1 cellular context compared by ENCODE assay signal in genomic region chr1:151639466-151639865, GRCh38.
TF ChIP-seq lines count a peak whose summit lies in the region.

No MANE protein-coding gene starts in this region.

TF ChIP-seq in GM23338, 12 proteins besides CTCF, POLR2A, EP300 and RAD21 (continued from another document):
- TF ChIP-seq, protein P1, sequence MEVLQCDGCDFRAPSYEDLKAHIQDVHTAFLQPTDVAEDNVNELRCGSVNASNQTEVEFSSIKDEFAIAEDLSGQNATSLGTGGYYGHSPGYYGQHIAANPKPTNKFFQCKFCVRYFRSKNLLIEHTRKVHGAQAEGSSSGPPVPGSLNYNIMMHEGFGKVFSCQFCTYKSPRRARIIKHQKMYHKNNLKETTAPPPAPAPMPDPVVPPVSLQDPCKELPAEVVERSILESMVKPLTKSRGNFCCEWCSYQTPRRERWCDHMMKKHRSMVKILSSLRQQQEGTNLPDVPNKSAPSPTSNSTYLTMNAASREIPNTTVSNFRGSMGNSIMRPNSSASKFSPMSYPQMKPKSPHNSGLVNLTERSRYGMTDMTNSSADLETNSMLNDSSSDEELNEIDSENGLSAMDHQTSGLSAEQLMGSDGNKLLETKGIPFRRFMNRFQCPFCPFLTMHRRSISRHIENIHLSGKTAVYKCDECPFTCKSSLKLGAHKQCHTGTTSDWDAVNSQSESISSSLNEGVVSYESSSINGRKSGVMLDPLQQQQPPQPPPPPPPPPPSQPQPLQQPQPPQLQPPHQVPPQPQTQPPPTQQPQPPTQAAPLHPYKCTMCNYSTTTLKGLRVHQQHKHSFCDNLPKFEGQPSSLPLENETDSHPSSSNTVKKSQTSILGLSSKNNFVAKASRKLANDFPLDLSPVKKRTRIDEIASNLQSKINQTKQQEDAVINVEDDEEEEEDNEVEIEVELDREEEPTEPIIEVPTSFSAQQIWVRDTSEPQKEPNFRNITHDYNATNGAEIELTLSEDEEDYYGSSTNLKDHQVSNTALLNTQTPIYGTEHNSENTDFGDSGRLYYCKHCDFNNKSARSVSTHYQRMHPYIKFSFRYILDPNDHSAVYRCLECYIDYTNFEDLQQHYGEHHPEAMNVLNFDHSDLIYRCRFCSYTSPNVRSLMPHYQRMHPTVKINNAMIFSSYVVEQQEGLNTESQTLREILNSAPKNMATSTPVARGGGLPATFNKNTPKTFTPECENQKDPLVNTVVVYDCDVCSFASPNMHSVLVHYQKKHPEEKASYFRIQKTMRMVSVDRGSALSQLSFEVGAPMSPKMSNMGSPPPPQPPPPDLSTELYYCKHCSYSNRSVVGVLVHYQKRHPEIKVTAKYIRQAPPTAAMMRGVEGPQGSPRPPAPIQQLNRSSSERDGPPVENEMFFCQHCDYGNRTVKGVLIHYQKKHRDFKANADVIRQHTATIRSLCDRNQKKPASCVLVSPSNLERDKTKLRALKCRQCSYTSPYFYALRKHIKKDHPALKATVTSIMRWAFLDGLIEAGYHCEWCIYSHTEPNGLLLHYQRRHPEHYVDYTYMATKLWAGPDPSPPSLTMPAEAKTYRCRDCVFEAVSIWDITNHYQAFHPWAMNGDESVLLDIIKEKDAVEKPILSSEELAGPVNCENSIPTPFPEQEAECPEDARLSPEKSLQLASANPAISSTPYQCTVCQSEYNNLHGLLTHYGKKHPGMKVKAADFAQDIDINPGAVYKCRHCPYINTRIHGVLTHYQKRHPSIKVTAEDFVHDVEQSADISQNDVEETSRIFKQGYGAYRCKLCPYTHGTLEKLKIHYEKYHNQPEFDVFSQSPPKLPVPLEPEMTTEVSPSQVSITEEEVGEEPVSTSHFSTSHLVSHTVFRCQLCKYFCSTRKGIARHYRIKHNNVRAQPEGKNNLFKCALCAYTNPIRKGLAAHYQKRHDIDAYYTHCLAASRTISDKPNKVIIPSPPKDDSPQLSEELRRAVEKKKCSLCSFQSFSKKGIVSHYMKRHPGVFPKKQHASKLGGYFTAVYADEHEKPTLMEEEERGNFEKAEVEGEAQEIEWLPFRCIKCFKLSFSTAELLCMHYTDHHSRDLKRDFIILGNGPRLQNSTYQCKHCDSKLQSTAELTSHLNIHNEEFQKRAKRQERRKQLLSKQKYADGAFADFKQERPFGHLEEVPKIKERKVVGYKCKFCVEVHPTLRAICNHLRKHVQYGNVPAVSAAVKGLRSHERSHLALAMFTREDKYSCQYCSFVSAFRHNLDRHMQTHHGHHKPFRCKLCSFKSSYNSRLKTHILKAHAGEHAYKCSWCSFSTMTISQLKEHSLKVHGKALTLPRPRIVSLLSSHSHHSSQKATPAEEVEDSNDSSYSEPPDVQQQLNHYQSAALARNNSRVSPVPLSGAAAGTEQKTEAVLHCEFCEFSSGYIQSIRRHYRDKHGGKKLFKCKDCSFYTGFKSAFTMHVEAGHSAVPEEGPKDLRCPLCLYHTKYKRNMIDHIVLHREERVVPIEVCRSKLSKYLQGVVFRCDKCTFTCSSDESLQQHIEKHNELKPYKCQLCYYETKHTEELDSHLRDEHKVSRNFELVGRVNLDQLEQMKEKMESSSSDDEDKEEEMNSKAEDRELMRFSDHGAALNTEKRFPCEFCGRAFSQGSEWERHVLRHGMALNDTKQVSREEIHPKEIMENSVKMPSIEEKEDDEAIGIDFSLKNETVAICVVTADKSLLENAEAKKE (CRISPR knock-in tag; IDR thresholded peaks at IDR 0.05): no peak
- no peak for TF ChIP-seq CREB1 (CRISPR knock-in tag; IDR thresholded peaks at IDR 0.05; ENCODE audit: low read depth)
TF ChIP-seq in GM23338: peak in this region for 0.
